In genomic region chr5:146041180-146041789, GRCh38 we compare ENCODE assay signal across 1 cellular context.
TF ChIP-seq lines count a peak whose summit lies in the region.

No MANE protein-coding gene starts in this region.

TF ChIP-seq in H1, 55 proteins besides CTCF, POLR2A, EP300 and RAD21 (continued from another document):
- TF ChIP-seq POLR2AphosphoS5 (IDR thresholded peaks at IDR 0.05; ENCODE audit: low read depth, low read length): no peak
TF ChIP-seq in H1: peak in this region for 0.
